In genomic region chr13:23945612-23946011, GRCh38 we compare ENCODE assay signal across 2 cellular contexts.
TF ChIP-seq lines count a peak whose summit lies in the region.

No MANE protein-coding gene starts in this region.

TF ChIP-seq in GM23338, 12 proteins besides CTCF, POLR2A, EP300 and RAD21:
- no peak for TF ChIP-seq REST (IDR thresholded peaks at IDR 0.05; ENCODE audit: unreplicated experiment)
- TF ChIP-seq EZH2 (IDR thresholded peaks at IDR 0.05; ENCODE audit: low read depth, unreplicated experiment) = no peak
- no peak for TF ChIP-seq STAT1 (IDR thresholded peaks at IDR 0.05; ENCODE audit: unreplicated experiment)
- TF ChIP-seq JUNB (IDR thresholded peaks at IDR 0.05; ENCODE audit: unreplicated experiment) = no peak
- no peak for TF ChIP-seq POLR2AphosphoS5 (IDR thresholded peaks at IDR 0.05; ENCODE audit: low read depth)
- TF ChIP-seq EZH2phosphoT487 (IDR thresholded peaks at IDR 0.05; ENCODE audit: unreplicated experiment) = no peak
- TF ChIP-seq ZNF114 (CRISPR knock-in tag; IDR thresholded peaks at IDR 0.05) = no peak
- no peak for TF ChIP-seq ZNF331 (CRISPR knock-in tag; IDR thresholded peaks at IDR 0.05; ENCODE audit: low read depth)
- TF ChIP-seq ZNF462 (CRISPR knock-in tag; IDR thresholded peaks at IDR 0.05) = no peak
- TF ChIP-seq NANOG (IDR thresholded peaks at IDR 0.05; ENCODE audit: borderline replicate concordance) = no peak
- no peak for TF ChIP-seq CREB1 (CRISPR knock-in tag; IDR thresholded peaks at IDR 0.05; ENCODE audit: low read depth)
- TF ChIP-seq ETS1 (IDR thresholded peaks at IDR 0.05) = no peak

TF ChIP-seq in IMR-90, 13 proteins besides CTCF, POLR2A, EP300 and RAD21:
- TF ChIP-seq CHD1 (IDR thresholded peaks at IDR 0.05; ENCODE audit: low read depth, low read length) = no peak
